Comparison of ENCODE assay signal across 15 cellular contexts in the genomic region with DNA sequence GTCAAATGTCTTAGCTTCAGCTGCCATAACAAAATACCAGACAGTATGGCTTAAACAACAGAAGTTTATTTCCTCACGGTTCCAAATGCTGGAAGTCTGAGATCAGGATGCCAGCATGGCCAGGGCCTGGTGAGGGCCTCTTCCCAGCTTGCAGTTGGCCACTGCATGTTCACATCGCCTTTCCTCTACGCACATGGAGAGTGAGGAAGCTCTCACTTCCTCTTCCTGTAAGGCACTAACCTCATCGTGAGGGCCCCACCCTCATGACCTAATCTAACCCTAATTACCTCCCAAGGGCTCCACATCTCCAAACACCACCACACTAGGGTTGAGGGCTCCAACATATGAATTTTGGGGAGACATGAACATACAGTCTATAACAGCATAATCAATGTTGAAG.
"Had no signal": no experiment of that assay in that cellular context is flagged by ENCODE, and none has a peak within 500 bp of the region (broad histone marks: within the 10 kb centered on the region; RNA-seq: fewer than 3 reads in every experiment).

No MANE protein-coding gene starts in this region.

- H3K27ac Mint-ChIP-seq: activated naive CD8-positive, alpha-beta T cell treated with anti-CD3 and anti-CD28 coated beads for 36 hours had no signal

- DNase-seq: activated effector memory CD4-positive, alpha-beta T cell treated with Interleukin-2 at 50 U/mL for 16 hours; activated naive CD8-positive, alpha-beta T cell treated with anti-CD3 and anti-CD28 coated beads for 36 hours; brain microvascular endothelial cell; effector CD4-positive, alpha-beta T cell; foreskin fibroblast; hippocampal formation; kidney; left ventricle myocardium inferior; naive B cell; posterior cingulate gyrus; retina; stimulated activated CD4-positive, alpha-beta T cell treated with anti-CD3 and anti-CD28 coated beads, Interleukin-2, amount 100 ng/mL, for 48 hours; stimulated activated naive CD4-positive, alpha-beta T cell; WERI-Rb-1 had no signal

- H3K27me3 Mint-ChIP-seq: activated naive CD8-positive, alpha-beta T cell treated with anti-CD3 and anti-CD28 coated beads for 36 hours; central memory CD8-positive, alpha-beta T cell; naive B cell had no signal

- H3K4me3 Mint-ChIP-seq: activated naive CD8-positive, alpha-beta T cell treated with anti-CD3 and anti-CD28 coated beads for 36 hours; central memory CD8-positive, alpha-beta T cell; naive B cell had no signal
